22 cellular contexts compared by ENCODE assay signal in the genomic region with DNA sequence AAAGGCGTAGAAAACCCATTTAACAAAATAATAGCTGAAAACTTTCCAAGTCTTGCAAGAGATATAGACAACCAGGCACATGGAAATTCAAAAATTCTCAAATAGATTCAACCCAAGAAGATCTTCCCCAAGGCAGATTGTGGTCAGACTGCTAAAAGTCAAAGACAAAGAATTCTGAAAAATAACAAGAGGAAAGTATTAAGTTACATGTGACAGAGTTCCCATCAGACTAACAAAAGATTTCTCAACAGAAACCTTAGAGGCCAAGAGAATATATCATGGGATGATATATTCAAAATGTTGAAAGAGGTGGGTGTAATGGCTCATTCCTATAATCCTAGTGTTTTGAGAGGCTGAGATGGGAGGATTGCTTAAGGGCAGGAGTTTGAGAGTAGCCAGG. TPM values are rescaled to one million over a fixed set of nuclear protein-coding genes. Genes with fewer than 3 reads are reported as not detected.
"Had no signal": no experiment of that assay in that cellular context is flagged by ENCODE, and none has a peak within 500 bp of the region (broad histone marks: within the 10 kb centered on the region; RNA-seq: fewer than 3 reads in every experiment).

No MANE protein-coding gene starts in this region.

- H3K4me3 Mint-ChIP-seq: activated B cell treated with CpG ODN at 0.5 μM for 24 hours; activated CD4-positive, alpha-beta memory T cell treated with anti-CD3 and anti-CD28 coated beads for 36 hours; activated naive CD8-positive, alpha-beta T cell; activated T-helper 1 cell treated with anti-CD3 and anti-CD28 coated beads, Interleukin-12 subunit alpha, Interleukin-12 subunit beta, Interleukin-2, Interleukin-4 antibody, amounts not matched to agents 30 ng/mL and 10 ng/mL and 1 ng/mL, durations not matched to agents 14 hours and 24 hours and 36 hours; endodermal cell; natural killer cell; stimulated activated naive B cell treated with anti-CD40 and anti-IgM and Interleukin-4, amounts not matched to agents 10 μg/mL and 1 μg/mL and 100 μg/mL, for 72 hours had no signal

- H3K9me3 ChIP-seq: gastrocnemius medialis, thyroid gland had no signal

- H3K36me3 ChIP-seq: gastrocnemius medialis, spleen, thyroid gland had no signal

- H3K27ac ChIP-seq: epithelial cell of prostate, gastrocnemius medialis, parathyroid adenoma, spleen, thyroid gland had no signal

- H3K4me1 ChIP-seq: gastrocnemius medialis, parathyroid adenoma, spleen, thyroid gland had no signal

- H3K4me3 ChIP-seq: gastrocnemius medialis, spleen, thyroid gland had no signal

- H3K27me3 ChIP-seq: gastrocnemius medialis, thyroid gland had no signal

- DNase-seq: activated B cell treated with CpG ODN at 0.5 μM for 24 hours; activated CD4-positive, alpha-beta memory T cell treated with anti-CD3 and anti-CD28 coated beads for 36 hours; activated CD4-positive, alpha-beta T cell treated with anti-CD3 and anti-CD28 coated beads for 4 hours; activated gamma-delta T cell treated with Interleukin-2 at 50 U/mL for 16 hours; activated T-cell treated with anti-CD3 and anti-CD28 coated beads for 4 hours; amniotic stem cell; caudate nucleus; endodermal cell; gastrocnemius medialis; head of caudate nucleus; mesendoderm; natural killer cell; spleen; stimulated activated naive B cell treated with anti-CD40 and anti-IgM and Interleukin-4, amounts not matched to agents 10 μg/mL and 1 μg/mL and 100 μg/mL, for 72 hours; T-helper 1 cell; T-helper 9 cell; thyroid gland had no signal

- H3K27ac Mint-ChIP-seq: activated B cell treated with CpG ODN at 0.5 μM for 24 hours; activated CD4-positive, alpha-beta memory T cell treated with anti-CD3 and anti-CD28 coated beads for 36 hours; activated naive CD8-positive, alpha-beta T cell; activated T-helper 1 cell treated with anti-CD3 and anti-CD28 coated beads, Interleukin-12 subunit alpha, Interleukin-12 subunit beta, Interleukin-2, Interleukin-4 antibody, amounts not matched to agents 30 ng/mL and 10 ng/mL and 1 ng/mL, durations not matched to agents 14 hours and 24 hours and 36 hours; endodermal cell; natural killer cell; stimulated activated naive B cell treated with anti-CD40 and anti-IgM and Interleukin-4, amounts not matched to agents 10 μg/mL and 1 μg/mL and 100 μg/mL, for 72 hours had no signal

- ATAC-seq: gastrocnemius medialis; natural killer cell; sciatic nerve; stimulated activated naive B cell treated with anti-CD40 and anti-IgM and Interleukin-4, amounts not matched to agents 10 μg/mL and 1 μg/mL and 100 μg/mL, for 72 hours had no signal

- H3K4me1 Mint-ChIP-seq: activated B cell treated with CpG ODN at 0.5 μM for 24 hours; natural killer cell; stimulated activated naive B cell treated with anti-CD40 and anti-IgM and Interleukin-4, amounts not matched to agents 10 μg/mL and 1 μg/mL and 100 μg/mL, for 72 hours had no signal

- H3K9me3 Mint-ChIP-seq: endodermal cell had no signal

- H3K36me3 Mint-ChIP-seq: natural killer cell had no signal

RNA-seq across cellular contexts. Expression of gene TMEM178B, which starts 59.8 kb away (rescaled TPM):
- total RNA-seq: natural killer cell had no signal
